20 cellular contexts compared by ENCODE assay signal in the genomic region with DNA sequence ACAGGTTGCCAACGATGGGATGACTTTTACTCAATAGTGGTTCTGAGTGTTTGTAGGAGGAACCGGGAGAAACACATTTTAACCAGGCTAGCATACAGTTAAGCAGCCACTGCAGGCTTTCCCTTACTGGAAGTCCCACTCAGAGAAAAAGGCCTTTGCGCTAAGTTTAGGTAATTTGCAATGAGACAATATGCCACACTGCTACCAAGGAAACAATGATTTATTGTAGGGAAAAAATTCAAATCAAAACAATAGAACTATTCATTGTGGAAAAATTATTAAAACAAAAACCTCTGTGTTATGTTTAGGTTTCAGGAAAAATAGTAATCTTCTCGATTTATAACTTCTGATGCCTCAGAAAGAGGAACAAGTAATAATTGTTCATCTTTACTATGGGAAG. TPM values are rescaled to one million over a fixed set of nuclear protein-coding genes. Genes with fewer than 3 reads are reported as not detected.
"Had no signal": no experiment of that assay in that cellular context is flagged by ENCODE, and none has a peak within 500 bp of the region (broad histone marks: within the 10 kb centered on the region; RNA-seq: fewer than 3 reads in every experiment).

No MANE protein-coding gene starts in this region.

- H3K27me3 ChIP-seq: colonic mucosa, suprapubic skin had no signal

- H3K27ac ChIP-seq: colonic mucosa, suprapubic skin had no signal

- DNase-seq: activated B cell treated with CpG ODN at 0.5 μM for 24 hours; activated CD4-positive, alpha-beta memory T cell treated with anti-CD3 and anti-CD28 coated beads, Interleukin-2, amount 10 ng/mL, durations not matched to agents 7 days and 5 days; activated CD4-positive, alpha-beta T cell treated with anti-CD3 and anti-CD28 coated beads for 4 hours; activated CD8-positive, alpha-beta memory T cell treated with anti-CD3 and anti-CD28 coated beads, Interleukin-2, amount 10 ng/mL, durations not matched to agents 7 days and 5 days; amniotic stem cell; central memory CD4-positive, alpha-beta T cell; colonic mucosa; effector CD4-positive, alpha-beta T cell; left cardiac atrium; nephron progenitor cell; occipital lobe; right cardiac atrium; stimulated activated naive CD8-positive, alpha-beta T cell treated with anti-CD3 and anti-CD28 coated beads, Interleukin-15, Interleukin-2, amounts not matched to agents 100 U/mL and 50 U/mL, for 24 hours; T-helper 1 cell; T-helper 9 cell had no signal

- H3K36me3 Mint-ChIP-seq: activated CD8-positive, alpha-beta memory T cell treated with anti-CD3 and anti-CD28 coated beads, Interleukin-2, amount 10 ng/mL, durations not matched to agents 7 days and 5 days; activated naive CD8-positive, alpha-beta T cell; type B pancreatic cell had no signal

- H3K4me3 Mint-ChIP-seq: activated B cell treated with CpG ODN at 0.5 μM for 24 hours; activated CD4-positive, alpha-beta memory T cell treated with anti-CD3 and anti-CD28 coated beads, Interleukin-2, amount 10 ng/mL, durations not matched to agents 7 days and 5 days; activated CD8-positive, alpha-beta memory T cell treated with anti-CD3 and anti-CD28 coated beads, Interleukin-2, amount 10 ng/mL, durations not matched to agents 7 days and 5 days; activated naive CD8-positive, alpha-beta T cell; nephron progenitor cell; type B pancreatic cell had no signal

- H3K9me3 Mint-ChIP-seq: nephron progenitor cell, type B pancreatic cell had no signal

- H3K27me3 Mint-ChIP-seq: activated B cell treated with CpG ODN at 0.5 μM for 24 hours; activated CD8-positive, alpha-beta memory T cell treated with anti-CD3 and anti-CD28 coated beads, Interleukin-2, amount 10 ng/mL, durations not matched to agents 7 days and 5 days; activated naive CD8-positive, alpha-beta T cell had no signal

- H3K4me1 Mint-ChIP-seq: nephron progenitor cell had no signal

- H3K27ac Mint-ChIP-seq: activated B cell treated with CpG ODN at 0.5 μM for 24 hours; activated CD4-positive, alpha-beta memory T cell treated with anti-CD3 and anti-CD28 coated beads, Interleukin-2, amount 10 ng/mL, durations not matched to agents 7 days and 5 days; activated CD8-positive, alpha-beta memory T cell treated with anti-CD3 and anti-CD28 coated beads, Interleukin-2, amount 10 ng/mL, durations not matched to agents 7 days and 5 days; activated naive CD8-positive, alpha-beta T cell; nephron progenitor cell; type B pancreatic cell had no signal

- H3K36me3 ChIP-seq: colonic mucosa, suprapubic skin had no signal

- H3K4me3 ChIP-seq: colonic mucosa, suprapubic skin had no signal

- H3K4me1 ChIP-seq: colonic mucosa, suprapubic skin had no signal

- ATAC-seq: activated CD8-positive, alpha-beta memory T cell treated with anti-CD3 and anti-CD28 coated beads, Interleukin-2, amount 10 ng/mL, durations not matched to agents 7 days and 5 days; esophagus mucosa; left cardiac atrium; right cardiac atrium; stimulated activated naive CD8-positive, alpha-beta T cell treated with anti-CD3 and anti-CD28 coated beads, Interleukin-15, Interleukin-2, amounts not matched to agents 100 U/mL and 50 U/mL, for 24 hours had no signal

- H3K9me3 ChIP-seq: colonic mucosa, suprapubic skin had no signal

RNA-seq across cellular contexts. Expression of a gene that starts 51.4 kb away (rescaled TPM):
- total RNA-seq: activated CD4-positive, alpha-beta memory T cell treated with anti-CD3 and anti-CD28 coated beads, Interleukin-2, amount 10 ng/mL, durations not matched to agents 7 days and 5 days; activated CD8-positive, alpha-beta memory T cell treated with anti-CD3 and anti-CD28 coated beads, Interleukin-2, amount 10 ng/mL, durations not matched to agents 7 days and 5 days; left cardiac atrium; occipital lobe; right cardiac atrium; skeletal muscle tissue; suprapubic skin had no signal
- polyA plus RNA-seq: right cardiac atrium had no signal
